In genomic region chr6:43723737-43724295, GRCh38 we compare ENCODE assay signal across 8 cellular contexts. TPM values are rescaled to one million over a fixed set of nuclear protein-coding genes. Genes with fewer than 3 reads are reported as not detected.
DNase-seq lines count a peak whose midpoint lies in the region; ATAC-seq and TF ChIP-seq lines count a peak whose summit lies in the region.

No MANE protein-coding gene starts in this region.

- intact Hi-C loops in OCI-LY7 (cut with micrococcal nuclease; ENCODE audit: unreplicated experiment), result loop anchor here (1.0 to 5.0 kb wide), 9 partner anchors 34 to 355 kb away; no protein-coding TSS in a partner anchor

- no peaks in the 10 kb centered on the region for H3K9me2 ChIP-seq in OCI-LY7 (ENCODE audit: insufficient read depth, low read length)

- no peaks in the 10 kb centered on the region for H3K36me3 ChIP-seq in BLaER1
- no peaks in the 10 kb centered on the region for H3K36me3 ChIP-seq in OCI-LY7 (ENCODE audit: insufficient read depth, low read length)
- no peaks in the 10 kb centered on the region for H3K36me3 ChIP-seq in parathyroid adenoma (ENCODE audit: control insufficient read depth, insufficient read depth, low read length)

- DNase-seq in OCI-LY7 (ENCODE audit: low spot score) (peak; percentile 86), fibroblast of the aortic adventitia (ENCODE audit: low read depth) (peak; percentile 71), middle frontal gyrus (ENCODE audit: extremely low spot score, low spot score) (no peak)
- DNase-seq in activated T-cell treated with anti-CD3 and anti-CD28 coated beads, Interleukin-2, amount 50 U/mL, for 4 hours, result peak; percentile 61

- POLR2A ChIA-PET in OCI-LY7 (lab: Charles Lee), result interaction anchor here (0.5 to 1.5 kb wide), 6 partner anchors 9 to 352 kb away, joined by 3 to 6 read pairs (median 4); partner anchors contain the start of gene VEGFA

- H3K4me1 ChIP-seq in BLaER1 (peaks cover 30% of the 10 kb centered on the region), OCI-LY7 (ENCODE audit: insufficient read depth, low read length, poor library complexity, severe bottlenecking) (peaks cover 25% of the 10 kb centered on the region), parathyroid adenoma (no peaks in the 10 kb centered on the region)

- H3K79me2 ChIP-seq in OCI-LY7 (ENCODE audit: insufficient read depth, low read depth, low read length) (no peaks in the 10 kb centered on the region), parathyroid adenoma (no peaks in the 10 kb centered on the region)

- TF ChIP-seq CTCF in OCI-LY7 (conservative IDR thresholded peaks at IDR 0.05; ENCODE audit: low read length) (peak; percentile 86), fibroblast of the aortic adventitia (IDR thresholded peaks at IDR 0.05; ENCODE audit: insufficient read depth, low read length) (peak; percentile 66), parathyroid adenoma (IDR thresholded peaks at IDR 0.05) (peak; percentile 65)

- no peak overlapping the region for H3K9ac ChIP-seq in BLaER1
- no peak overlapping the region for H3K9ac ChIP-seq in parathyroid adenoma

- H3K4me3 ChIP-seq in BLaER1 (no peak overlapping the region), OCI-LY7 (ENCODE audit: low read depth, low read length, poor library complexity, severe bottlenecking) (no peak overlapping the region), fibroblast of the aortic adventitia (ENCODE audit: low read depth, low read length) (no peak overlapping the region), parathyroid adenoma (ENCODE audit: low read depth, low read length) (no peak overlapping the region)

- H3K9me3 Mint-ChIP-seq in activated T-cell treated with anti-CD3 and anti-CD28 coated beads, Interleukin-2, amount 50 U/mL, for 4 hours, result no peaks in the 10 kb centered on the region

- H3K27ac ChIP-seq in BLaER1 (peak overlapping the region; percentile 78; the same call in 1 of the 2 replicates), OCI-LY7 (ENCODE audit: low read depth, low read length, poor library complexity, severe bottlenecking) (no peak overlapping the region), parathyroid adenoma (no peak overlapping the region)

- ATAC-seq in GM18909 (IDR thresholded peaks at IDR 0.05; ENCODE audit: poor library complexity, unreplicated experiment) (peak; percentile 65), HG03521 (IDR thresholded peaks at IDR 0.05; ENCODE audit: unreplicated experiment) (peak; percentile 40)
- peak; percentile 69 to 76 for ATAC-seq in activated T-cell treated with anti-CD3 and anti-CD28 coated beads, Interleukin-2, amount 50 U/mL, for 4 hours

- no peak overlapping the region for H3K4me3 Mint-ChIP-seq in activated T-cell treated with anti-CD3 and anti-CD28 coated beads, Interleukin-2, amount 50 U/mL, for 4 hours

- H4K20me1 ChIP-seq in BLaER1 (no peaks in the 10 kb centered on the region), OCI-LY7 (ENCODE audit: insufficient read depth, low read length) (no peaks in the 10 kb centered on the region)

- H3K27me3 ChIP-seq in BLaER1 (no peaks in the 10 kb centered on the region), parathyroid adenoma (ENCODE audit: control insufficient read depth, insufficient read depth, low read length) (no peaks in the 10 kb centered on the region)

- peak overlapping the region; percentile 58; the same call in 1 of the 2 replicates for H2AFZ ChIP-seq in OCI-LY7 (ENCODE audit: low read length)
- H2AFZ ChIP-seq in parathyroid adenoma, result no peak overlapping the region

- no TSS peak for BruUV-seq in OCI-LY7 (replicated peaks; lab: Mats Ljungman, UMichigan)

- H3K9me3 ChIP-seq in BLaER1 (peaks cover 2% of the 10 kb centered on the region; the same call in 1 of the 2 replicates), OCI-LY7 (ENCODE audit: low read length) (no peaks in the 10 kb centered on the region), parathyroid adenoma (ENCODE audit: control insufficient read depth, low read length) (no peaks in the 10 kb centered on the region)

- H3K4me1 Mint-ChIP-seq in activated T-cell treated with anti-CD3 and anti-CD28 coated beads, Interleukin-2, amount 50 U/mL, for 4 hours (ENCODE audit: low read depth), result peaks cover 28% of the 10 kb centered on the region

- no peaks in the 10 kb centered on the region for H3K27me3 Mint-ChIP-seq in activated T-cell treated with anti-CD3 and anti-CD28 coated beads, Interleukin-2, amount 50 U/mL, for 4 hours (ENCODE audit: low read depth)

- no peaks in the 10 kb centered on the region for H3K36me3 Mint-ChIP-seq in activated T-cell treated with anti-CD3 and anti-CD28 coated beads, Interleukin-2, amount 50 U/mL, for 4 hours (ENCODE audit: insufficient read depth)

- CTCF ChIA-PET in OCI-LY7 (lab: Charles Lee; ENCODE audit: unreplicated experiment), result interaction anchor here (0.8 to 1.7 kb wide), 6 partner anchors 9 to 56 kb away, joined by 3 to 9 read pairs (median 4); partner anchors contain the start of gene VEGFA

- H3K4me2 ChIP-seq in BLaER1, result peak overlapping the region; percentile 76
- H3K4me2 ChIP-seq in OCI-LY7 (ENCODE audit: low read length), result peak overlapping the region; percentile 7; the same call in 1 of the 2 replicates
- H3K4me2 ChIP-seq in parathyroid adenoma (ENCODE audit: low read length), result no peak overlapping the region

RNA-seq across cellular contexts. Expression of gene MRPS18A, which starts 36.2 kb away (rescaled TPM):
- total RNA-seq in OCI-LY7 (2014; rRNA removed; shearing (Covaris generic)), result 57.3 and 86.1 TPM in 2 replicates
- total RNA-seq in OCI-LY7 (2022), result 54.7 and 61.6 TPM in 2 replicates
- total RNA-seq in activated T-cell treated with anti-CD3 and anti-CD28 coated beads, Interleukin-2, amount 50 U/mL, for 4 hours, result 10 to 100 TPM; 70.0 to 75.1 (median 72.7) TPM
- total RNA-seq in fibroblast of the aortic adventitia (ENCODE audit: low replicate concordance), result 22.6 and 32.4 TPM in 2 replicates

RNA-seq across cellular contexts. Expression of gene VEGFA, which starts 46.2 kb away (rescaled TPM):
- total RNA-seq in OCI-LY7 (2014; rRNA removed; shearing (Covaris generic)), result 59.7 and 66.3 TPM in 2 replicates
- 64.5 and 88.5 TPM in 2 replicates for total RNA-seq in OCI-LY7 (2022)
- 10 to 100 TPM; 28.9 to 44.6 (median 31.8) TPM for total RNA-seq in activated T-cell treated with anti-CD3 and anti-CD28 coated beads, Interleukin-2, amount 50 U/mL, for 4 hours
- 98.9 and 163 TPM in 2 replicates for total RNA-seq in fibroblast of the aortic adventitia (ENCODE audit: low replicate concordance)
